In genomic region chr2:180873219-180873618, GRCh38 we compare ENCODE assay signal across 24 cellular contexts.
DNase-seq lines count a peak whose midpoint lies in the region; ATAC-seq and TF ChIP-seq lines count a peak whose summit lies in the region.
"Had no signal": no experiment of that assay in that cellular context is flagged by ENCODE, and none has a peak within 500 bp of the region (broad histone marks: within the 10 kb centered on the region; RNA-seq: fewer than 3 reads in every experiment).

No MANE protein-coding gene starts in this region.

- no peaks in the 10 kb centered on the region for H4K20me1 ChIP-seq in mammary epithelial cell (ENCODE audit: insufficient read depth, low read length)
- H4K20me1 ChIP-seq: BLaER1 treated with 17β-estradiol and CSF1 and Interleukin-3, amounts not matched to agents 10 nM and 100 nM had no signal

- H3K27me3 Mint-ChIP-seq in CD4-positive, alpha-beta T cell = peaks cover 41% of the 10 kb centered on the region
- H3K27me3 Mint-ChIP-seq in natural killer cell (ENCODE audit: low read depth in 2 of 2) (peaks cover 3 to 40% of the 10 kb centered on the region in 2 donors), Calu3 (ENCODE audit: unreplicated experiment) (no peaks in the 10 kb centered on the region)

- DNase-seq in ACHN (peak; percentile 4), mammary epithelial cell (peak; percentile 16), posterior vena cava (ENCODE audit: low spot score) (peak; percentile 50), natural killer cell (no peak), Calu3 (no peak)
- no peak for DNase-seq in CD4-positive, alpha-beta T cell
- DNase-seq: AML-193; CD4-positive, alpha-beta memory T cell; COR-L47; DMS79; H9; KBM-7; NCI-H1092; NCI-H1436; NCI-H187; NCI-H2107; NCI-H526; NCI-H82; NK-92 treated with Interleukin-12 subunit alpha and Interleukin-12 subunit beta, amount 100 ng/mL, for 24 hours; PC-3; Right ventricle myocardium superior; T-cell had no signal

- H3K4me3 ChIP-seq in HEK293 (ENCODE audit: low read depth, low read length) (peak overlapping the region; percentile 26), mammary epithelial cell (replicated peaks in 1 of 3; ENCODE audit: insufficient read depth in 1 of 3, low read depth in 2 of 3, low read length in 3 of 3) (no peak overlapping the region)
- H3K4me3 ChIP-seq: BLaER1 treated with 17β-estradiol and CSF1 and Interleukin-3, amounts not matched to agents 10 nM and 100 nM had no signal

- no peak overlapping the region for H3K4me2 ChIP-seq in mammary epithelial cell (ENCODE audit: insufficient read depth, low read depth, low read length)
- H3K4me2 ChIP-seq: BLaER1 treated with 17β-estradiol and CSF1 and Interleukin-3, amounts not matched to agents 10 nM and 100 nM had no signal

- no peaks in the 10 kb centered on the region for H3K4me1 Mint-ChIP-seq in CD4-positive, alpha-beta T cell (ENCODE audit: low read depth)
- H3K4me1 Mint-ChIP-seq in natural killer cell (no peaks in the 10 kb centered on the region), Calu3 (ENCODE audit: low read depth, unreplicated experiment) (no peaks in the 10 kb centered on the region)
- H3K4me1 Mint-ChIP-seq: CD4-positive, alpha-beta memory T cell; H9; T-cell had no signal

- dilution Hi-C loops in mammary epithelial cell (cut with HindIII; ENCODE audit: low sequenced_read_pairs) = no loop called here

- H3K79me2 ChIP-seq in mammary epithelial cell (ENCODE audit: insufficient read depth, low read length) = no peaks in the 10 kb centered on the region

- peaks cover 6% of the 10 kb centered on the region for H3K9me3 Mint-ChIP-seq in CD4-positive, alpha-beta T cell
- H3K9me3 Mint-ChIP-seq in natural killer cell (peaks cover 0 to 4% of the 10 kb centered on the region in 2 donors), Calu3 (ENCODE audit: low read depth, unreplicated experiment) (no peaks in the 10 kb centered on the region)

- H3K27me3 ChIP-seq in mammary epithelial cell (ENCODE audit: insufficient read depth, low read length) = no peaks in the 10 kb centered on the region
- H3K27me3 ChIP-seq in CD4-positive, alpha-beta T cell (ENCODE audit: control insufficient read depth, insufficient read depth, low read length) = no peaks in the 10 kb centered on the region
- H3K27me3 ChIP-seq: BLaER1 treated with 17β-estradiol and CSF1 and Interleukin-3, amounts not matched to agents 10 nM and 100 nM had no signal

- in situ Hi-C loops in ACHN (cut with HindIII; ENCODE audit: low pct_ligation_motif_present, low pct_unique_long_range_greater_than_20kb, low sequenced_read_pairs) (no loop called here), mammary epithelial cell (cut with MboI; ENCODE audit: low sequenced_read_pairs in 2 of 2) (no loop called here)

- H3K9me3 ChIP-seq in HEK293 (ENCODE audit: control insufficient read depth, insufficient read depth, low read depth, low read length) (no peaks in the 10 kb centered on the region), mammary epithelial cell (replicated peaks; ENCODE audit: insufficient read depth, low read length) (no peaks in the 10 kb centered on the region)
- H3K9me3 ChIP-seq in CD4-positive, alpha-beta T cell (ENCODE audit: control insufficient read depth, low read length) = no peaks in the 10 kb centered on the region

- no peak overlapping the region for H3K9ac ChIP-seq in mammary epithelial cell (ENCODE audit: insufficient read depth, low read length)
- H3K9ac ChIP-seq: BLaER1 treated with 17β-estradiol and CSF1 and Interleukin-3, amounts not matched to agents 10 nM and 100 nM had no signal

- H3K27ac ChIP-seq in HEK293 (ENCODE audit: extremely low read depth, low read depth, low read length) = no peak overlapping the region
- no peak overlapping the region for H3K27ac ChIP-seq in mammary epithelial cell (ENCODE audit: insufficient read depth, low read depth, low read length)
- H3K27ac ChIP-seq in CD4-positive, alpha-beta T cell (ENCODE audit: low read depth, low read length) = no peak overlapping the region
- H3K27ac ChIP-seq: BLaER1 treated with 17β-estradiol and CSF1 and Interleukin-3, amounts not matched to agents 10 nM and 100 nM had no signal

- POLR2A ChIA-PET in HEK293 (lab: Yijun Ruan, JAX) = no interaction called here
- POLR2A ChIA-PET in CD4-positive, alpha-beta T cell (lab: Charles Lee) = no interaction called here

- intact Hi-C loops in mammary epithelial cell (cut with micrococcal nuclease) = no loop called here
- intact Hi-C loops in posterior vena cava (cut with DNase I) = no loop called here
- intact Hi-C loops in CD4-positive, alpha-beta T cell (cut with DNase I, micrococcal nuclease) = no loop called here
- intact Hi-C loops in natural killer cell (cut with micrococcal nuclease) = no loop called here
- intact Hi-C loops in Calu3 (cut with micrococcal nuclease; ENCODE audit: unreplicated experiment) = no loop called here

- TF ChIP-seq CTCF in HEK293 (tag by site-specific recombination; IDR thresholded peaks at IDR 0.05) (no peak), mammary epithelial cell (conservative IDR thresholded peaks at IDR 0.05 in 1 of 2, IDR thresholded peaks at IDR 0.05 in 1 of 2; ENCODE audit: extremely low read depth in 1 of 2, insufficient read depth in 1 of 2, low read depth in 1 of 2, low read length in 2 of 2) (no peak), natural killer cell (IDR thresholded peaks at IDR 0.05) (no peak), Calu3 (IDR thresholded peaks at IDR 0.05; ENCODE audit: unreplicated experiment) (no peak)
- no peak for TF ChIP-seq CTCF in CD4-positive, alpha-beta T cell (IDR thresholded peaks at IDR 0.05)

- CTCF ChIA-PET in HEK293 (lab: Yijun Ruan, JAX) = no interaction called here
- CTCF ChIA-PET in mammary epithelial cell (lab: Charles Lee; ENCODE audit: low non-redundant PET) = no interaction called here
- CTCF ChIA-PET in CD4-positive, alpha-beta T cell (lab: Charles Lee) = no interaction called here
- CTCF ChIA-PET in Calu3 (lab: Charles Lee) = no interaction called here

- no peaks in the 10 kb centered on the region for H3K36me3 Mint-ChIP-seq in CD4-positive, alpha-beta T cell (ENCODE audit: low read depth)
- H3K36me3 Mint-ChIP-seq in natural killer cell (no peaks in the 10 kb centered on the region), Calu3 (ENCODE audit: insufficient read depth, unreplicated experiment) (no peaks in the 10 kb centered on the region)
- H3K36me3 Mint-ChIP-seq: CD4-positive, alpha-beta memory T cell; T-cell had no signal

- H3K4me1 ChIP-seq in HEK293 (ENCODE audit: control insufficient read depth, insufficient read depth, low read length) = no peaks in the 10 kb centered on the region; the same call in none of the 2 replicates
- no peaks in the 10 kb centered on the region for H3K4me1 ChIP-seq in mammary epithelial cell (ENCODE audit: insufficient read depth, low read length)

- 98% methylated on average over 11 of the region's 30 CpGs for WGBS in mammary epithelial cell (ENCODE audit: low coverage, missing lambda C conversion rate)

- H3K27ac Mint-ChIP-seq in CD4-positive, alpha-beta T cell = no peak overlapping the region
- H3K27ac Mint-ChIP-seq in natural killer cell = no peak overlapping the region
- H3K27ac Mint-ChIP-seq in Calu3 (ENCODE audit: unreplicated experiment) = no peak overlapping the region
- H3K27ac Mint-ChIP-seq: CD4-positive, alpha-beta memory T cell; H9; T-cell had no signal

- no peak overlapping the region for H3K4me3 Mint-ChIP-seq in CD4-positive, alpha-beta T cell
- H3K4me3 Mint-ChIP-seq in natural killer cell = no peak overlapping the region
- no peak overlapping the region for H3K4me3 Mint-ChIP-seq in Calu3 (ENCODE audit: low read depth, unreplicated experiment)
- H3K4me3 Mint-ChIP-seq: CD4-positive, alpha-beta memory T cell; H9; T-cell had no signal

- BruUV-seq in mammary epithelial cell (replicated peaks; lab: Mats Ljungman, UMichigan) (no TSS peak), Calu3 (replicated peaks; lab: Mats Ljungman, UMichigan) (no TSS peak)

- H2AFZ ChIP-seq in mammary epithelial cell (ENCODE audit: low read depth, low read length) = no peak overlapping the region

- no peak for ATAC-seq in CD4-positive, alpha-beta T cell (ENCODE audit: poor library complexity)
- no peak for ATAC-seq in natural killer cell
- ATAC-seq: PC-3, T-cell had no signal

- H3K36me3 ChIP-seq in HEK293 (ENCODE audit: control insufficient read depth in 2 of 2, insufficient read depth in 1 of 2, low read length in 2 of 2) (no peaks in the 10 kb centered on the region), mammary epithelial cell (ENCODE audit: insufficient read depth, low read length) (no peaks in the 10 kb centered on the region)
- H3K36me3 ChIP-seq: BLaER1 treated with 17β-estradiol and CSF1 and Interleukin-3, amounts not matched to agents 10 nM and 100 nM had no signal

TF ChIP-seq in HEK293, 187 proteins besides CTCF, POLR2A, EP300 and RAD21:
- TF ChIP-seq YY1 (tag by site-specific recombination; IDR thresholded peaks at IDR 0.05) (no peak), ZNF335 (tag by site-specific recombination; conservative IDR thresholded peaks at IDR 0.05) (peak; percentile 44)
TF ChIP-seq in HEK293: peak in this region for 1.

Comparison
In these comparisons a context has a peak if more than half of its experiments do, and no peak if none do; other contexts are left out.
1. DNase-seq: peak in ACHN (single experiment), mammary epithelial cell (single experiment) and posterior vena cava (single experiment); none in CD4-positive, alpha-beta T cell (0 of 10), natural killer cell (single experiment) and Calu3 (single experiment).